ENCODE assay signal across 25 cellular contexts in genomic region chr18:23341983-23342382, GRCh38.
"Had no signal": no experiment of that assay in that cellular context is flagged by ENCODE, and none has a peak within 500 bp of the region (broad histone marks: within the 10 kb centered on the region; RNA-seq: fewer than 3 reads in every experiment).

No MANE protein-coding gene starts in this region.

- H3K27me3 Mint-ChIP-seq: activated naive CD8-positive, alpha-beta T cell treated with anti-CD3 and anti-CD28 coated beads, Interleukin-2, amount 10 ng/mL, durations not matched to agents 7 days and 5 days; central memory CD8-positive, alpha-beta T cell; dendritic cell treated with granulocyte-macrophage colony-stimulating factor and Interleukin-4, amounts not matched to agents 40 ng/mL and 50 ng/mL, for 4 days had no signal

- H3K27ac ChIP-seq: brain microvascular endothelial cell, dorsolateral prefrontal cortex had no signal

- H3K36me3 ChIP-seq: brain microvascular endothelial cell had no signal

- FAIRE-seq: astrocyte, bronchial epithelial cell, frontal cortex had no signal

- H3K4me3 ChIP-seq: dorsolateral prefrontal cortex had no signal

- H3K4me3 Mint-ChIP-seq: activated naive CD8-positive, alpha-beta T cell treated with anti-CD3 and anti-CD28 coated beads, Interleukin-2, amount 10 ng/mL, durations not matched to agents 7 days and 5 days; activated T-cell treated with anti-CD3 and anti-CD28 coated beads, Interleukin-2, amount 50 U/mL, for 4 hours; activated T-helper 1 cell treated with anti-CD3 and anti-CD28 coated beads, Interleukin-12 subunit alpha, Interleukin-12 subunit beta, Interleukin-2, Interleukin-4 antibody, amounts not matched to agents 30 ng/mL and 10 ng/mL and 1 ng/mL, durations not matched to agents 14 hours and 24 hours and 36 hours; central memory CD8-positive, alpha-beta T cell; dendritic cell treated with granulocyte-macrophage colony-stimulating factor and Interleukin-4, amounts not matched to agents 40 ng/mL and 50 ng/mL, for 4 days; endodermal cell had no signal

- DNase-seq: activated CD4-positive, alpha-beta T cell treated with anti-CD3 and anti-CD28 coated beads, Interleukin-2, amount 50 U/mL, for 1 hour; activated CD4-positive, CD25-positive, alpha-beta regulatory T cell; activated CD4-positive, CD25-positive, alpha-beta regulatory T cell treated with anti-CD3 and anti-CD28 coated beads, Interleukin-2, amount 50 U/mL, for 72 hours; activated CD8-positive, alpha-beta memory T cell treated with anti-CD3 and anti-CD28 coated beads, Interleukin-2, amount 50 U/mL, for 48 hours; activated gamma-delta T cell; activated naive CD4-positive, alpha-beta T cell; activated naive CD4-positive, alpha-beta T cell treated with anti-CD3 and anti-CD28 coated beads, Interleukin-2, amount 50 U/mL, for 16 hours; activated naive CD8-positive, alpha-beta T cell treated with anti-CD3 and anti-CD28 coated beads, Interleukin-2, amount 10 ng/mL, durations not matched to agents 7 days and 5 days; activated T-cell treated with anti-CD3 and anti-CD28 coated beads for 4 hours; activated T-cell treated with anti-CD3 and anti-CD28 coated beads, Interleukin-2, amount 50 U/mL, for 4 hours; amniotic stem cell; anterior cingulate cortex; brain microvascular endothelial cell; dorsolateral prefrontal cortex; effector memory CD4-positive, alpha-beta T cell; endodermal cell; foreskin fibroblast; T-helper 1 cell; T-helper 2 cell had no signal

- H3K9me3 Mint-ChIP-seq: activated T-cell treated with anti-CD3 and anti-CD28 coated beads, Interleukin-2, amount 50 U/mL, for 4 hours; activated T-helper 1 cell treated with anti-CD3 and anti-CD28 coated beads, Interleukin-12 subunit alpha, Interleukin-12 subunit beta, Interleukin-2, Interleukin-4 antibody, amounts not matched to agents 30 ng/mL and 10 ng/mL and 1 ng/mL, durations not matched to agents 14 hours and 24 hours and 36 hours; central memory CD8-positive, alpha-beta T cell; dendritic cell treated with granulocyte-macrophage colony-stimulating factor and Interleukin-4, amounts not matched to agents 40 ng/mL and 50 ng/mL, for 4 days; endodermal cell had no signal

- H3K4me1 Mint-ChIP-seq: activated naive CD8-positive, alpha-beta T cell treated with anti-CD3 and anti-CD28 coated beads, Interleukin-2, amount 10 ng/mL, durations not matched to agents 7 days and 5 days; central memory CD8-positive, alpha-beta T cell; endodermal cell had no signal

- H3K27me3 ChIP-seq: brain microvascular endothelial cell, dorsolateral prefrontal cortex had no signal

- H3K27ac Mint-ChIP-seq: activated naive CD8-positive, alpha-beta T cell treated with anti-CD3 and anti-CD28 coated beads, Interleukin-2, amount 10 ng/mL, durations not matched to agents 7 days and 5 days; activated T-helper 1 cell treated with anti-CD3 and anti-CD28 coated beads, Interleukin-12 subunit alpha, Interleukin-12 subunit beta, Interleukin-2, Interleukin-4 antibody, amounts not matched to agents 30 ng/mL and 10 ng/mL and 1 ng/mL, durations not matched to agents 14 hours and 24 hours and 36 hours; dendritic cell treated with granulocyte-macrophage colony-stimulating factor and Interleukin-4, amounts not matched to agents 40 ng/mL and 50 ng/mL, for 4 days; endodermal cell had no signal
